In genomic region chr12:24742378-24742777, GRCh38 we compare ENCODE assay signal across 8 cellular contexts.
DNase-seq lines count a peak whose midpoint lies in the region; ATAC-seq and TF ChIP-seq lines count a peak whose summit lies in the region.

No MANE protein-coding gene starts in this region.

- H4K20me1 ChIP-seq in BLaER1 treated with 17β-estradiol and CSF1 and Interleukin-3, amounts not matched to agents 10 nM and 100 nM: no peaks in the 10 kb centered on the region

- H3K36me3 ChIP-seq in BLaER1 treated with 17β-estradiol and CSF1 and Interleukin-3, amounts not matched to agents 10 nM and 100 nM: no peaks in the 10 kb centered on the region
- no peaks in the 10 kb centered on the region for H3K36me3 ChIP-seq in adrenal gland (replicated peaks in 1 of 2)

- H3K27me3 ChIP-seq in BLaER1 treated with 17β-estradiol and CSF1 and Interleukin-3, amounts not matched to agents 10 nM and 100 nM: no peaks in the 10 kb centered on the region
- H3K27me3 ChIP-seq in adrenal gland: no peaks in the 10 kb centered on the region

- H3K9ac ChIP-seq in BLaER1 treated with 17β-estradiol and CSF1 and Interleukin-3, amounts not matched to agents 10 nM and 100 nM: peak overlapping the region in 9 of 11 experiments; percentile 13 to 75 (median 70); a peak in 15 of 22 replicates

- H3K27me3 Mint-ChIP-seq in HFFc6 (ENCODE audit: insufficient read depth): peaks cover 7% of the 10 kb centered on the region

- H3K9me3 ChIP-seq in BLaER1 treated with 17β-estradiol and CSF1 and Interleukin-3, amounts not matched to agents 10 nM and 100 nM (replicated peaks in 1 of 11): peaks cover 6 to 23% (median 15%) of the 10 kb centered on the region in 11 experiments; a peak in 19 of 22 replicates
- H3K9me3 ChIP-seq in adrenal gland (replicated peaks in 1 of 3): no peaks in the 10 kb centered on the region

- TF ChIP-seq POLR2A in adrenal gland (IDR thresholded peaks at IDR 0.05): no peak

- H3K36me3 Mint-ChIP-seq in HFFc6 (ENCODE audit: low read depth): no peaks in the 10 kb centered on the region

- no peak overlapping the region; a peak in 1 of 20 replicates for H3K4me3 ChIP-seq in BLaER1 treated with 17β-estradiol and CSF1 and Interleukin-3, amounts not matched to agents 10 nM and 100 nM
- H3K4me3 ChIP-seq in adrenal gland: no peak overlapping the region

- ATAC-seq in GM19372 (IDR thresholded peaks at IDR 0.05; ENCODE audit: low read depth, unreplicated experiment): peak; percentile 70
- peak; percentile 84 for ATAC-seq in HG03175 (IDR thresholded peaks at IDR 0.05; ENCODE audit: unreplicated experiment)

- intact Hi-C loops in adrenal gland (cut with DNase I): no loop called here

- peak overlapping the region in 10 of 11 experiments; percentile 53 to 89 (median 82); a peak in 18 of 22 replicates for H3K27ac ChIP-seq in BLaER1 treated with 17β-estradiol and CSF1 and Interleukin-3, amounts not matched to agents 10 nM and 100 nM
- H3K27ac ChIP-seq in adrenal gland (peak overlapping the region in 1 of 5 donors; percentile 46), substantia nigra (ENCODE audit: low read depth, low read length, poor library complexity, severe bottlenecking) (no peak overlapping the region)

- H3K9me3 Mint-ChIP-seq in HFFc6: no peaks in the 10 kb centered on the region

- DNase-seq in adrenal gland (peak; percentile 27 to 62 (median 39)), substantia nigra (lab: John Stamatoyannopoulos, UW) (peak in 31 of 49 donors; percentile 2 to 69 (median 15)), NCI-H748 treated with DMSO at 0.1 percent for 48 hours (lab: John Stamatoyannopoulos, UW) (no peak), amniotic stem cell (lab: John Stamatoyannopoulos, UW) (no peak), HFFc6 (no peak)

- TF ChIP-seq CTCF in adrenal gland (IDR thresholded peaks at IDR 0.05): no peak
- TF ChIP-seq CTCF in HFFc6 (IDR thresholded peaks at IDR 0.05): no peak

- no peak overlapping the region for H3K4me3 Mint-ChIP-seq in HFFc6

- WGBS in adrenal gland, 4 donors: 56 to 62% (median 61%) methylated on average over 5 of the region's 5 CpGs

- H3K4me2 ChIP-seq in BLaER1 treated with 17β-estradiol and CSF1 and Interleukin-3, amounts not matched to agents 10 nM and 100 nM: peak overlapping the region; percentile 43 to 80 (median 62); a peak in 21 of 22 replicates

- no peak overlapping the region for H3K27ac Mint-ChIP-seq in HFFc6

- H3K4me1 Mint-ChIP-seq in HFFc6 (ENCODE audit: low read depth): 0 out of 2 replicates have a peak, but pooled peaks cover 5% of the 10 kb centered on the region

- H3K4me1 ChIP-seq in BLaER1 treated with 17β-estradiol and CSF1 and Interleukin-3, amounts not matched to agents 10 nM and 100 nM: peaks cover 20 to 71% (median 31%) of the 10 kb centered on the region in 10 experiments
- no peaks in the 10 kb centered on the region for H3K4me1 ChIP-seq in adrenal gland (replicated peaks in 1 of 2)

Comparison
In these comparisons a context has a peak if more than half of its experiments do, and no peak if none do; other contexts are left out.
1. DNase-seq: peak in adrenal gland (7 of 7) and substantia nigra (31 of 49); none in NCI-H748 treated with DMSO at 0.1 percent for 48 hours (single experiment), amniotic stem cell (single experiment) and HFFc6 (single experiment).